Comparison of ENCODE assay signal across 9 cellular contexts in the genomic region with DNA sequence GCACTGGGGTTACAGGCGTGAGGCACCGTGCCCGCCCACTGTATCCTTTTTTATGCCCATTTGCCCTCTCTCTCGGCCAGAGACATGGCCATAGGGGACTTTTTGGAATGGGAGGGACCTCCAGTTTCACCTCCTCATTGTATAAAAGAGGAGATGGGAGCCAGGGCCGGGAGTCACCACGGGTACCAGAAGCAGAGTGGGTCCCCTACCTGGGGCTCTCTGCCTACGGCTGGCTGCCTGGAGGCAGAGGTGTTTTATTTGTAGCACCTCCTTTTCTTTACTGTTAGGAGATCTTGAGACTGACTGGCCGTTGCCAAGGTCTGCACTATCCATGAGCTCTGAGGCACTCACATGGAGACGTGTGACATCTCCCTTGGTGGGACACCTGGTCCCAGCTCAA.
DNase-seq lines count a peak whose midpoint lies in the region; ATAC-seq and TF ChIP-seq lines count a peak whose summit lies in the region.
"Had no signal": no experiment of that assay in that cellular context is flagged by ENCODE, and none has a peak within 500 bp of the region (broad histone marks: within the 10 kb centered on the region; RNA-seq: fewer than 3 reads in every experiment).

No MANE protein-coding gene starts in this region.

- H3K9me3 Mint-ChIP-seq in T-helper 1 cell treated with Interleukin-12 subunit alpha and Interleukin-12 subunit beta and Interleukin-4 antibody, amounts not matched to agents 30 μg/mL and 1 μg/mL, for 36 hours, result no peaks in the 10 kb centered on the region
- H3K9me3 Mint-ChIP-seq in activated T-helper 2 cell treated with anti-CD3 and anti-CD28 coated beads, Interferon-gamma antibody, Interleukin-2, Interleukin-4, amounts not matched to agents 10 μg/mL and 5 μg/mL and 100 μg/mL, durations not matched to agents 14 hours and 24 hours and 36 hours, result no peaks in the 10 kb centered on the region
- peaks cover 0 to 5% of the 10 kb centered on the region in 2 donors for H3K9me3 Mint-ChIP-seq in stimulated activated naive CD8-positive, alpha-beta T cell treated with anti-CD3 and anti-CD28 coated beads, Interleukin-15, amount 100 ng/mL, for 72 hours

- no peak overlapping the region for H3K27ac ChIP-seq in testis
- H3K27ac ChIP-seq: 22Rv1 had no signal

- intact Hi-C loops in activated T-helper 2 cell treated with anti-CD3 and anti-CD28 coated beads, Interferon-gamma antibody, Interleukin-2, Interleukin-4, amounts not matched to agents 10 μg/mL and 5 μg/mL and 100 μg/mL, durations not matched to agents 14 hours and 24 hours and 36 hours (cut with micrococcal nuclease), result no loop called here
- intact Hi-C loops in testis (cut with DNase I; ENCODE audit: low total_unique reads), result no loop called here

- ATAC-seq in left lobe of liver, result no peak
- no peak for ATAC-seq in stimulated activated naive CD8-positive, alpha-beta T cell treated with anti-CD3 and anti-CD28 coated beads, Interleukin-15, amount 100 ng/mL, for 72 hours

- H3K4me1 ChIP-seq in testis, result no peaks in the 10 kb centered on the region

- H3K4me3 ChIP-seq in testis, result no peak overlapping the region

- H3K36me3 Mint-ChIP-seq in T-helper 1 cell treated with Interleukin-12 subunit alpha and Interleukin-12 subunit beta and Interleukin-4 antibody, amounts not matched to agents 30 μg/mL and 1 μg/mL, for 36 hours (ENCODE audit: low read depth), result no peaks in the 10 kb centered on the region
- no peaks in the 10 kb centered on the region for H3K36me3 Mint-ChIP-seq in activated T-helper 2 cell treated with anti-CD3 and anti-CD28 coated beads, Interferon-gamma antibody, Interleukin-2, Interleukin-4, amounts not matched to agents 10 μg/mL and 5 μg/mL and 100 μg/mL, durations not matched to agents 14 hours and 24 hours and 36 hours (ENCODE audit: low read depth)

- WGBS in testis, 2 donors, result 87 to 91% methylated on average over 9 of the region's 9 CpGs

- no peak for TF ChIP-seq POLR2A in testis (IDR thresholded peaks at IDR 0.05)

- TF ChIP-seq CTCF in testis (IDR thresholded peaks at IDR 0.05), result no peak

- no peak for DNase-seq in T-helper 1 cell
- no peak for DNase-seq in activated T-helper 2 cell treated with anti-CD3 and anti-CD28 coated beads, Interferon-gamma antibody, Interleukin-2, Interleukin-4, amounts not matched to agents 10 μg/mL and 5 μg/mL and 100 μg/mL, durations not matched to agents 14 hours and 24 hours and 36 hours (ENCODE audit: low spot score)
- peak; percentile 33 for DNase-seq in left lobe of liver (ENCODE audit: low spot score)
- no peak for DNase-seq in stimulated activated naive CD8-positive, alpha-beta T cell treated with anti-CD3 and anti-CD28 coated beads, Interleukin-15, amount 100 ng/mL, for 72 hours
- DNase-seq in testis, result no peak
- no peak for DNase-seq in D341Med (ENCODE audit: low spot score)
- DNase-seq in NCI-H1930 (lab: John Stamatoyannopoulos, UW), result no peak

- no peaks in the 10 kb centered on the region for H3K27me3 ChIP-seq in testis

- peak overlapping the region; percentile 71 for H3K4me3 Mint-ChIP-seq in T-helper 1 cell treated with Interleukin-12 subunit alpha and Interleukin-12 subunit beta and Interleukin-4 antibody, amounts not matched to agents 30 μg/mL and 1 μg/mL, for 36 hours
- H3K4me3 Mint-ChIP-seq in activated T-helper 2 cell treated with anti-CD3 and anti-CD28 coated beads, Interferon-gamma antibody, Interleukin-2, Interleukin-4, amounts not matched to agents 10 μg/mL and 5 μg/mL and 100 μg/mL, durations not matched to agents 14 hours and 24 hours and 36 hours (ENCODE audit: low read depth), result peak overlapping the region; percentile 74
- peak overlapping the region; percentile 85 to 93 for H3K4me3 Mint-ChIP-seq in stimulated activated naive CD8-positive, alpha-beta T cell treated with anti-CD3 and anti-CD28 coated beads, Interleukin-15, amount 100 ng/mL, for 72 hours

- no peaks in the 10 kb centered on the region for H3K9me3 ChIP-seq in testis

- H3K27ac Mint-ChIP-seq in T-helper 1 cell treated with Interleukin-12 subunit alpha and Interleukin-12 subunit beta and Interleukin-4 antibody, amounts not matched to agents 30 μg/mL and 1 μg/mL, for 36 hours, result peak overlapping the region; percentile 89
- peak overlapping the region; percentile 96 for H3K27ac Mint-ChIP-seq in activated T-helper 2 cell treated with anti-CD3 and anti-CD28 coated beads, Interferon-gamma antibody, Interleukin-2, Interleukin-4, amounts not matched to agents 10 μg/mL and 5 μg/mL and 100 μg/mL, durations not matched to agents 14 hours and 24 hours and 36 hours
- peak overlapping the region; percentile 98 to 99 for H3K27ac Mint-ChIP-seq in stimulated activated naive CD8-positive, alpha-beta T cell treated with anti-CD3 and anti-CD28 coated beads, Interleukin-15, amount 100 ng/mL, for 72 hours

- H3K4me1 Mint-ChIP-seq in T-helper 1 cell treated with Interleukin-12 subunit alpha and Interleukin-12 subunit beta and Interleukin-4 antibody, amounts not matched to agents 30 μg/mL and 1 μg/mL, for 36 hours (ENCODE audit: low read depth), result peaks cover 54% of the 10 kb centered on the region
- H3K4me1 Mint-ChIP-seq in activated T-helper 2 cell treated with anti-CD3 and anti-CD28 coated beads, Interferon-gamma antibody, Interleukin-2, Interleukin-4, amounts not matched to agents 10 μg/mL and 5 μg/mL and 100 μg/mL, durations not matched to agents 14 hours and 24 hours and 36 hours (ENCODE audit: low read depth), result peaks cover 59% of the 10 kb centered on the region
- peaks cover 77% of the 10 kb centered on the region for H3K4me1 Mint-ChIP-seq in stimulated activated naive CD8-positive, alpha-beta T cell treated with anti-CD3 and anti-CD28 coated beads, Interleukin-15, amount 100 ng/mL, for 72 hours

- H3K27me3 Mint-ChIP-seq in T-helper 1 cell treated with Interleukin-12 subunit alpha and Interleukin-12 subunit beta and Interleukin-4 antibody, amounts not matched to agents 30 μg/mL and 1 μg/mL, for 36 hours (ENCODE audit: low read depth), result peaks cover 4% of the 10 kb centered on the region
- no peaks in the 10 kb centered on the region for H3K27me3 Mint-ChIP-seq in activated T-helper 2 cell treated with anti-CD3 and anti-CD28 coated beads, Interferon-gamma antibody, Interleukin-2, Interleukin-4, amounts not matched to agents 10 μg/mL and 5 μg/mL and 100 μg/mL, durations not matched to agents 14 hours and 24 hours and 36 hours (ENCODE audit: low read depth)
- H3K27me3 Mint-ChIP-seq in stimulated activated naive CD8-positive, alpha-beta T cell treated with anti-CD3 and anti-CD28 coated beads, Interleukin-15, amount 100 ng/mL, for 72 hours, result no peaks in the 10 kb centered on the region

- H3K36me3 ChIP-seq in testis (ENCODE audit: low read depth, missing control alignments), result no peaks in the 10 kb centered on the region
